ENCODE assay signal across 1 cellular context in genomic region chr10:95836610-95837367, GRCh38.
TF ChIP-seq lines count a peak whose summit lies in the region.

No MANE protein-coding gene starts in this region.

TF ChIP-seq in HepG2, 621 proteins besides CTCF, POLR2A, EP300 and RAD21 (continued from another document and continues in another):
- TF ChIP-seq MXD1 (CRISPR knock-in tag; IDR thresholded peaks at IDR 0.05) (no peak), MAFK (conservative IDR thresholded peaks at IDR 0.05 in 1 of 2, IDR thresholded peaks at IDR 0.05 in 1 of 2; ENCODE audit: low read length in 2 of 2) (no peak), ZNF597 (CRISPR knock-in tag; IDR thresholded peaks at IDR 0.05) (no peak), KAT8 (CRISPR knock-in tag; IDR thresholded peaks at IDR 0.05) (peak; percentile 61; the same call in 1 of the 2 replicates), ZSCAN9 (CRISPR knock-in tag; IDR thresholded peaks at IDR 0.05; ENCODE audit: borderline replicate concordance) (peak; percentile 50; the same call in 1 of the 2 replicates), ZNF282 (IDR thresholded peaks at IDR 0.05; ENCODE audit: partially characterized antibody) (no peak), SOX13 (IDR thresholded peaks at IDR 0.05) (peak; percentile 29; the same call in 1 of the 2 replicates), SOX13 (CRISPR knock-in tag; conservative IDR thresholded peaks at IDR 0.05 in 1 of 2, IDR thresholded peaks at IDR 0.05 in 1 of 2) (peak in 1 of 2 experiments; percentile 88; a peak in 2 of 4 replicates), FOSL2 (CRISPR knock-in tag; IDR thresholded peaks at IDR 0.05) (peak; percentile 44; the same call in 1 of the 2 replicates), ELF3 (CRISPR knock-in tag; IDR thresholded peaks at IDR 0.05) (peak; percentile 44; the same call in 1 of the 2 replicates), ZNF331 (CRISPR knock-in tag; IDR thresholded peaks at IDR 0.05) (peak; percentile 72), HOXA3 (CRISPR knock-in tag; IDR thresholded peaks at IDR 0.05) (peak; percentile 26; the same call in 1 of the 2 replicates), SOX6 (IDR thresholded peaks at IDR 0.05) (no peak), SOX6 (CRISPR knock-in tag; IDR thresholded peaks at IDR 0.05) (peak; percentile 86), SATB2 (CRISPR knock-in tag; IDR thresholded peaks at IDR 0.05) (0 out of 2 replicates have a peak, but pooled peaks have one; percentile 27), KIAA2018 (CRISPR knock-in tag; IDR thresholded peaks at IDR 0.05; ENCODE audit: borderline replicate concordance) (no peak), THYN1 (CRISPR knock-in tag; IDR thresholded peaks at IDR 0.05; ENCODE audit: borderline replicate concordance, low read depth) (no peak), REST (IDR thresholded peaks at IDR 0.05; ENCODE audit: borderline replicate concordance in 1 of 2, low read depth in 1 of 2, low read length in 2 of 2) (peak in 1 of 2 experiments; percentile 62; a peak in 1 of 4 replicates), GATAD1 (CRISPR knock-in tag; IDR thresholded peaks at IDR 0.05) (no peak), HNF1A (IDR thresholded peaks at IDR 0.05; ENCODE audit: low read depth) (peak; percentile 25; the same call in 1 of the 2 replicates), HNF1A (CRISPR knock-in tag; IDR thresholded peaks at IDR 0.05; ENCODE audit: borderline replicate concordance) (no peak), CEBPB (IDR thresholded peaks at IDR 0.05; ENCODE audit: borderline replicate concordance, low read depth, low read length) (no peak), ZNF646 (CRISPR knock-in tag; IDR thresholded peaks at IDR 0.05) (0 out of 2 replicates have a peak, but pooled peaks have one; percentile 24), NCOA2 (CRISPR knock-in tag; IDR thresholded peaks at IDR 0.05) (peak; percentile 75), FOXA3 (CRISPR knock-in tag; IDR thresholded peaks at IDR 0.05) (peak; percentile 86), ZNF12 (CRISPR knock-in tag; IDR thresholded peaks at IDR 0.05) (peak; percentile 65; the same call in 1 of the 2 replicates), CEBPG (CRISPR knock-in tag; IDR thresholded peaks at IDR 0.05) (peak; percentile 32; the same call in 1 of the 2 replicates), ZNF33B (CRISPR knock-in tag; IDR thresholded peaks at IDR 0.05) (no peak), NFE2 (CRISPR knock-in tag; IDR thresholded peaks at IDR 0.05) (no peak), MED1 (CRISPR knock-in tag; IDR thresholded peaks at IDR 0.05) (peak; percentile 57), HDAC1 (CRISPR knock-in tag; IDR thresholded peaks at IDR 0.05) (0 out of 2 replicates have a peak, but pooled peaks have one; percentile 27), ZNF292 (CRISPR knock-in tag; IDR thresholded peaks at IDR 0.05; ENCODE audit: borderline replicate concordance, low read depth) (peak; percentile 42; the same call in 1 of the 2 replicates), MBD4 (IDR thresholded peaks at IDR 0.05; ENCODE audit: borderline replicate concordance, low read length) (peak; percentile 43; the same call in 1 of the 2 replicates), ZNF547 (CRISPR knock-in tag; IDR thresholded peaks at IDR 0.05) (no peak)
